ENCODE assay signal across 8 cellular contexts in the genomic region with DNA sequence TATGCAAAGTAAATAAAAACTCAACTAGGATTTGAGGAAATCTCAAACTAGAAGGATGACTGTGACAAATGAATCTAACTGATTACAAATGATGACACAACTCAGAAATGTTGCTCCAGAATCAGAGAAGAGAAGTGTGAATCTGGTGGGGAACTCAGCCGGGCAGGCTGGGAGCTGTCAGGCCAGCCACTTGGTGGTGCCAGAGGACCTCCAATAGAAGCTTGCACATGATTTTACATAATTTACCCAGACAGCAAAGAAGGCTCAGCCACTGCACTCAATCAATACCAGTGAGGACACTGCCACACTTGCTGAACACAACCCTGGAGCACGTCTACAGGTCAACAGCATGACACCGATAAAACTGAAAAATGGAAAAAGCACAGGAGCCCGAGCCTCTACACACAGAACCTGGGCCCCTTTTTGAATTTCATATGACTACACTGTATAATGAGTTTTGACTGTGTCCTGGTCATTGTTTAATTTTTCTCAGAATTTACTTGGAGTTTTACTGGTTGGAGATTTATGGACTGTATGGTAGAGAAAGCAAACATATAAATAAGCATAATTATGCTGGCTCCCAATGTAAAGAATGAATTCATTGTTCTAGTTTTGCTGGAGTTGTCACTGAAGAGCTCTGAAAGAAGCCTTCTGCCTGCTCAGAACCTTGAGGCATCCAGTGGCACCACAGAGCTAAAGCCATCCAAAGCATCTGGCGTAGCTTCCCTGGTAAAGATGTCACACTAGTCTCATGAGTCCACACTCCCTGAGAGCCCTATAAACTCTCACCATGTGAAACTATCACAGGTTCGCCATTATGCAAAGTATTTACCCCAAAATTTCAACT.
DNase-seq lines count a peak whose midpoint lies in the region; ATAC-seq and TF ChIP-seq lines count a peak whose summit lies in the region.

No MANE protein-coding gene starts in this region.

- no peak overlapping the region for H3K4me3 ChIP-seq in esophagus squamous epithelium
- no peak overlapping the region for H3K4me3 ChIP-seq in testis

- ATAC-seq in GM18505 (IDR thresholded peaks at IDR 0.05; ENCODE audit: unreplicated experiment) (peak; percentile 84), HG03135 (IDR thresholded peaks at IDR 0.05; ENCODE audit: unreplicated experiment) (peak; percentile 69), naive B cell (ENCODE audit: low read depth in 2 of 2) (peak; percentile 30 to 55)

- no peaks in the 10 kb centered on the region for H3K4me1 Mint-ChIP-seq in activated CD4-positive, alpha-beta memory T cell treated with anti-CD3 and anti-CD28 coated beads, Interleukin-2, amount 10 ng/mL, durations not matched to agents 7 days and 5 days
- H3K4me1 Mint-ChIP-seq in naive B cell: no peaks in the 10 kb centered on the region

- no peaks in the 10 kb centered on the region for H3K27me3 ChIP-seq in esophagus squamous epithelium
- H3K27me3 ChIP-seq in testis: no peaks in the 10 kb centered on the region

- intact Hi-C loops in esophagus squamous epithelium (cut with DNase I) (no loop called here), testis (cut with DNase I; ENCODE audit: low total_unique reads) (no loop called here)

- POLR2A ChIA-PET in activated CD4-positive, alpha-beta memory T cell treated with anti-CD3 and anti-CD28 coated beads, Interleukin-2, amount 10 ng/mL, durations not matched to agents 7 days and 5 days (lab: Charles Lee): no interaction called here

- CTCF ChIA-PET in activated CD4-positive, alpha-beta memory T cell treated with anti-CD3 and anti-CD28 coated beads, Interleukin-2, amount 10 ng/mL, durations not matched to agents 7 days and 5 days (lab: Charles Lee): interaction anchor here (1.6 kb wide), 1 partner anchor 12 kb away, joined by 4 read pairs; no protein-coding TSS in a partner anchor

- H3K27ac Mint-ChIP-seq in activated CD4-positive, alpha-beta memory T cell treated with anti-CD3 and anti-CD28 coated beads, Interleukin-2, amount 10 ng/mL, durations not matched to agents 7 days and 5 days: no peak overlapping the region
- no peak overlapping the region for H3K27ac Mint-ChIP-seq in naive B cell

- H3K4me3 Mint-ChIP-seq in activated CD4-positive, alpha-beta memory T cell treated with anti-CD3 and anti-CD28 coated beads, Interleukin-2, amount 10 ng/mL, durations not matched to agents 7 days and 5 days: no peak overlapping the region
- no peak overlapping the region for H3K4me3 Mint-ChIP-seq in naive B cell

- TF ChIP-seq CTCF in esophagus squamous epithelium (IDR thresholded peaks at IDR 0.05): peak; percentile 53 to 88 (median 70)
- peak; percentile 53 to 59 (median 55) for TF ChIP-seq CTCF in testis (IDR thresholded peaks at IDR 0.05)

- peak overlapping the region in 1 of 4 donors; percentile 45 for H3K27ac ChIP-seq in esophagus squamous epithelium
- H3K27ac ChIP-seq in testis: no peak overlapping the region

- H3K9me3 ChIP-seq in esophagus squamous epithelium (no peaks in the 10 kb centered on the region), testis (no peaks in the 10 kb centered on the region)

- peaks cover 11% of the 10 kb centered on the region for H3K27me3 Mint-ChIP-seq in activated CD4-positive, alpha-beta memory T cell treated with anti-CD3 and anti-CD28 coated beads, Interleukin-2, amount 10 ng/mL, durations not matched to agents 7 days and 5 days
- peaks cover 4 to 29% (median 17%) of the 10 kb centered on the region in 3 donors for H3K27me3 Mint-ChIP-seq in naive B cell

- no peaks in the 10 kb centered on the region for H3K9me3 Mint-ChIP-seq in activated CD4-positive, alpha-beta memory T cell treated with anti-CD3 and anti-CD28 coated beads, Interleukin-2, amount 10 ng/mL, durations not matched to agents 7 days and 5 days
- H3K9me3 Mint-ChIP-seq in naive B cell: peaks cover 0 to 2% (median 0%) of the 10 kb centered on the region in 7 donors

- DNase-seq in AG08395 (ENCODE audit: low spot score): peak; percentile 90
- DNase-seq in NCI-H510A treated with DMSO at 0.1 percent for 48 hours (lab: John Stamatoyannopoulos, UW): peak; percentile 43
- peak; percentile 46 for DNase-seq in activated CD4-positive, alpha-beta memory T cell treated with anti-CD3 and anti-CD28 coated beads, Interleukin-2, amount 10 ng/mL, durations not matched to agents 7 days and 5 days
- DNase-seq in esophagus squamous epithelium (lab: John Stamatoyannopoulos, UW): no peak
- DNase-seq in naive B cell: peak; percentile 30
- peak; percentile 78 for DNase-seq in testis

- no peaks in the 10 kb centered on the region for H3K36me3 Mint-ChIP-seq in activated CD4-positive, alpha-beta memory T cell treated with anti-CD3 and anti-CD28 coated beads, Interleukin-2, amount 10 ng/mL, durations not matched to agents 7 days and 5 days (ENCODE audit: low read depth)
- no peaks in the 10 kb centered on the region for H3K36me3 Mint-ChIP-seq in naive B cell

- 52 to 56% methylated on average over 6 of the region's 6 CpGs for WGBS in esophagus squamous epithelium, 2 donors
- WGBS in testis, 2 donors: 75 to 76% methylated on average over 6 of the region's 6 CpGs

- no peaks in the 10 kb centered on the region for H3K4me1 ChIP-seq in esophagus squamous epithelium
- H3K4me1 ChIP-seq in testis: no peaks in the 10 kb centered on the region

- no peaks in the 10 kb centered on the region for H3K36me3 ChIP-seq in esophagus squamous epithelium
- H3K36me3 ChIP-seq in testis (ENCODE audit: low read depth, missing control alignments): no peaks in the 10 kb centered on the region

- TF ChIP-seq POLR2A in GM18505 (IDR thresholded peaks at IDR 0.05; ENCODE audit: borderline replicate concordance, extremely low read depth, insufficient read depth, insufficient read length) (no peak), esophagus squamous epithelium (IDR thresholded peaks at IDR 0.05) (no peak), testis (IDR thresholded peaks at IDR 0.05) (no peak)
